ENCODE assay signal across 8 cellular contexts in genomic region chr13:113209880-113210421, GRCh38.
A peak's percentile ranks its signal among the peaks of the same experiment; 100 is the strongest.
DNase-seq lines count a peak whose midpoint lies in the region; ATAC-seq lines count a peak whose summit lies in the region.

No MANE protein-coding gene starts in this region.

- H3K27ac ChIP-seq in epithelial cell of prostate (peak overlapping the region; percentile 95), muscle layer of duodenum (ENCODE audit: low read length) (peak overlapping the region; percentile 54)

- H3K4me1 ChIP-seq in muscle layer of duodenum (ENCODE audit: control insufficient read depth in 1 of 2, insufficient read depth in 2 of 2, low read length in 2 of 2) = peaks cover 9 to 50% of the 10 kb centered on the region in 2 donors

- no peaks in the 10 kb centered on the region for H3K9me3 ChIP-seq in muscle layer of duodenum (ENCODE audit: control insufficient read depth in 1 of 2, low read length in 2 of 2)

- H3K27ac Mint-ChIP-seq in stimulated activated memory B cell treated with anti-CD40 and anti-IgM and Interleukin-4, amounts not matched to agents 10 μg/mL and 1 μg/mL and 100 μg/mL, for 72 hours = peak overlapping the region; percentile 40

- peaks cover 49% of the 10 kb centered on the region for H3K4me1 Mint-ChIP-seq in stimulated activated memory B cell treated with anti-CD40 and anti-IgM and Interleukin-4, amounts not matched to agents 10 μg/mL and 1 μg/mL and 100 μg/mL, for 72 hours

- H3K36me3 Mint-ChIP-seq in stimulated activated memory B cell treated with anti-CD40 and anti-IgM and Interleukin-4, amounts not matched to agents 10 μg/mL and 1 μg/mL and 100 μg/mL, for 72 hours = peaks cover 7% of the 10 kb centered on the region

- peak overlapping the region; percentile 78 to 95 for H3K4me3 ChIP-seq in muscle layer of duodenum (ENCODE audit: low read depth in 1 of 2, low read length in 2 of 2)

- H3K27me3 Mint-ChIP-seq in stimulated activated memory B cell treated with anti-CD40 and anti-IgM and Interleukin-4, amounts not matched to agents 10 μg/mL and 1 μg/mL and 100 μg/mL, for 72 hours = no peaks in the 10 kb centered on the region

- no peaks in the 10 kb centered on the region for H3K27me3 ChIP-seq in muscle layer of duodenum (ENCODE audit: low read depth, low read length)

- ATAC-seq in GM18867 (IDR thresholded peaks at IDR 0.05; ENCODE audit: unreplicated experiment) (peak; percentile 40), HG03103 (IDR thresholded peaks at IDR 0.05; ENCODE audit: low read depth, unreplicated experiment) (peak; percentile 38)
- peak; percentile 69 for ATAC-seq in stimulated activated memory B cell treated with anti-CD40 and anti-IgM and Interleukin-4, amounts not matched to agents 10 μg/mL and 1 μg/mL and 100 μg/mL, for 72 hours

- H3K36me3 ChIP-seq in muscle layer of duodenum (ENCODE audit: control insufficient read depth in 1 of 2, insufficient read depth in 2 of 2, low read length in 2 of 2) = peaks cover 0 to 12% of the 10 kb centered on the region in 2 donors

- H3K4me3 Mint-ChIP-seq in stimulated activated memory B cell treated with anti-CD40 and anti-IgM and Interleukin-4, amounts not matched to agents 10 μg/mL and 1 μg/mL and 100 μg/mL, for 72 hours = peak overlapping the region; percentile 78

- DNase-seq in AG08395 (ENCODE audit: low spot score) (peak; percentile 38), NOMO-1 (lab: John Stamatoyannopoulos, UW; ENCODE audit: unreplicated experiment in 2 of 2) (peak; percentile 24 to 67), epithelial cell of prostate (ENCODE audit: low read depth, low spot score) (no peak)
- peak; percentile 36 for DNase-seq in activated CD8-positive, alpha-beta memory T cell treated with anti-CD3 and anti-CD28 coated beads, Interleukin-2, amount 50 U/mL, for 1 hour (ENCODE audit: extremely low read depth)

- H3K9me3 Mint-ChIP-seq in stimulated activated memory B cell treated with anti-CD40 and anti-IgM and Interleukin-4, amounts not matched to agents 10 μg/mL and 1 μg/mL and 100 μg/mL, for 72 hours = no peaks in the 10 kb centered on the region
